Comparison of ENCODE assay signal across 31 cellular contexts in genomic region chr20:53448426-53448825, GRCh38.
"Had no signal": no experiment of that assay in that cellular context is flagged by ENCODE, and none has a peak within 500 bp of the region (broad histone marks: within the 10 kb centered on the region; RNA-seq: fewer than 3 reads in every experiment).

No MANE protein-coding gene starts in this region.

- H3K4me3 ChIP-seq: coronary artery, dorsolateral prefrontal cortex had no signal

- H3K4me1 Mint-ChIP-seq: activated B cell treated with CpG ODN at 0.5 μM for 24 hours; activated naive CD8-positive, alpha-beta T cell treated with anti-CD3 and anti-CD28 coated beads, Interleukin-2, amount 10 ng/mL, durations not matched to agents 7 days and 5 days; central memory CD8-positive, alpha-beta T cell; endodermal cell; T-helper 17 cell had no signal

- ATAC-seq: activated CD8-positive, alpha-beta T cell treated with anti-CD3 and anti-CD28 coated beads for 36 hours; esophagus mucosa; T-helper 17 cell had no signal

- DNase-seq: activated B cell treated with CpG ODN at 0.5 μM for 24 hours; activated CD4-positive, alpha-beta T cell treated with anti-CD3 and anti-CD28 coated beads for 48 hours; activated CD4-positive, alpha-beta T cell treated with anti-CD3 and anti-CD28 coated beads, Interleukin-2, amount 50 U/mL, for 1 hour; activated CD4-positive, alpha-beta T cell treated with anti-CD3 and anti-CD28 coated beads, Interleukin-2, amount 50 U/mL, for 48 hours; activated CD8-positive, alpha-beta memory T cell treated with anti-CD3 and anti-CD28 coated beads for 24 hours; activated CD8-positive, alpha-beta T cell treated with anti-CD3 and anti-CD28 coated beads for 36 hours; activated effector memory CD4-positive, alpha-beta T cell treated with anti-CD3 and anti-CD28 coated beads, Interleukin-2, amount 50 U/mL, for 16 hours; activated naive CD4-positive, alpha-beta T cell treated with anti-CD3 and anti-CD28 coated beads for 36 hours; activated naive CD8-positive, alpha-beta T cell treated with anti-CD3 and anti-CD28 coated beads, Interleukin-2, amount 10 ng/mL, durations not matched to agents 7 days and 5 days; activated T-cell treated with anti-CD3 and anti-CD28 coated beads, Interleukin-2, amount 50 U/mL, for 4 hours; amniotic stem cell; anterior cingulate cortex; brain microvascular endothelial cell; dorsolateral prefrontal cortex; effector memory CD4-positive, alpha-beta T cell; endodermal cell; foreskin fibroblast; head of caudate nucleus; T-helper 1 cell; T-helper 17 cell; T1000; WERI-Rb-1 had no signal

- FAIRE-seq: astrocyte, bronchial epithelial cell, frontal cortex had no signal

- H3K27me3 ChIP-seq: brain microvascular endothelial cell had no signal

- H3K27me3 Mint-ChIP-seq: activated CD8-positive, alpha-beta T cell treated with anti-CD3 and anti-CD28 coated beads for 36 hours; activated naive CD8-positive, alpha-beta T cell treated with anti-CD3 and anti-CD28 coated beads, Interleukin-2, amount 10 ng/mL, durations not matched to agents 7 days and 5 days; dendritic cell treated with granulocyte-macrophage colony-stimulating factor and Interleukin-4, amounts not matched to agents 40 ng/mL and 50 ng/mL, for 4 days; T-helper 17 cell had no signal

- H3K36me3 ChIP-seq: brain microvascular endothelial cell, WERI-Rb-1 had no signal

- H3K27ac ChIP-seq: brain microvascular endothelial cell, coronary artery, dorsolateral prefrontal cortex, WERI-Rb-1 had no signal

- H3K27ac Mint-ChIP-seq: activated B cell treated with CpG ODN at 0.5 μM for 24 hours; activated CD8-positive, alpha-beta T cell treated with anti-CD3 and anti-CD28 coated beads for 36 hours; activated T-helper 2 cell treated with anti-CD3 and anti-CD28 coated beads, Interferon-gamma antibody, Interleukin-2, Interleukin-4, amounts not matched to agents 10 μg/mL and 5 μg/mL and 100 μg/mL, durations not matched to agents 14 hours and 24 hours and 36 hours; dendritic cell treated with granulocyte-macrophage colony-stimulating factor and Interleukin-4, amounts not matched to agents 40 ng/mL and 50 ng/mL, for 4 days; endodermal cell; T-helper 17 cell; T-helper 2 cell treated with Interferon-gamma antibody and Interleukin-4, amounts not matched to agents 5 μg/mL and 100 μg/mL, for 36 hours had no signal

- H3K4me3 Mint-ChIP-seq: activated B cell treated with CpG ODN at 0.5 μM for 24 hours; activated CD8-positive, alpha-beta T cell treated with anti-CD3 and anti-CD28 coated beads for 36 hours; activated naive CD4-positive, alpha-beta T cell treated with anti-CD3 and anti-CD28 coated beads for 36 hours; activated naive CD8-positive, alpha-beta T cell treated with anti-CD3 and anti-CD28 coated beads, Interleukin-2, amount 10 ng/mL, durations not matched to agents 7 days and 5 days; activated T-cell treated with anti-CD3 and anti-CD28 coated beads, Interleukin-2, amount 50 U/mL, for 4 hours; central memory CD8-positive, alpha-beta T cell; dendritic cell treated with granulocyte-macrophage colony-stimulating factor and Interleukin-4, amounts not matched to agents 40 ng/mL and 50 ng/mL, for 4 days; endodermal cell; T-helper 17 cell; T-helper 2 cell treated with Interferon-gamma antibody and Interleukin-4, amounts not matched to agents 5 μg/mL and 100 μg/mL, for 36 hours had no signal
